8 cellular contexts compared by ENCODE assay signal in genomic region chr2:19358242-19359020, GRCh38. TPM values are rescaled to one million over a fixed set of nuclear protein-coding genes. Genes with fewer than 3 reads are reported as not detected.
DNase-seq lines count a peak whose midpoint lies in the region; ATAC-seq and TF ChIP-seq lines count a peak whose summit lies in the region.

OSR1 (minus strand) TSS chr2:19358623; CDS start chr2:19353805, 4,818 bp downstream.

- 2% methylated on average over 48 of the region's 51 CpGs for WGBS in smooth muscle cell (ENCODE audit: low lambda C conversion rate)

- H3K79me2 ChIP-seq in smooth muscle cell (ENCODE audit: low read depth) = no peaks in the 10 kb centered on the region

- H3K36me3 ChIP-seq in ES-I3 (ENCODE audit: insufficient read depth, low read length) (no peaks in the 10 kb centered on the region), smooth muscle cell (ENCODE audit: low read depth) (no peaks in the 10 kb centered on the region)

- peak within 1 kb of the TSS; percentile 67 for H3K9ac ChIP-seq in ES-I3 (ENCODE audit: low read depth, low read length)
- H3K9ac ChIP-seq in smooth muscle cell (ENCODE audit: low read depth) = no peak within 1 kb of the TSS

- peak within 1 kb of the TSS; percentile 68 for H3K4me3 ChIP-seq in smooth muscle cell

- no peaks in the 10 kb centered on the region for H3F3A ChIP-seq in smooth muscle cell (ENCODE audit: low read depth)

- H3K4me1 ChIP-seq in ES-I3 (ENCODE audit: insufficient read depth, low read length) (peaks cover 17% of the 10 kb centered on the region), smooth muscle cell (ENCODE audit: low read depth) (peaks cover 18% of the 10 kb centered on the region)

- peak within 1 kb of the TSS; percentile 93 for H2AFZ ChIP-seq in smooth muscle cell (ENCODE audit: low read depth)

- H3K4me2 ChIP-seq in smooth muscle cell = peak within 1 kb of the TSS; percentile 95

- no peak within 1 kb of the TSS for H3K27ac ChIP-seq in smooth muscle cell (ENCODE audit: low read depth)

- H3K9me3 ChIP-seq in ES-I3 (ENCODE audit: control insufficient read depth, insufficient read depth, low read length) (no peaks in the 10 kb centered on the region; the same call in 1 of the 2 replicates), smooth muscle cell (replicated peaks; ENCODE audit: low read depth) (no peaks in the 10 kb centered on the region)

- DNase-seq in NCI-H1694 treated with DMSO at 0.1 percent for 48 hours (lab: John Stamatoyannopoulos, UW) = peak; percentile 54
- peak; percentile 58 for DNase-seq in astrocyte of the hippocampus (ENCODE audit: low read depth, low spot score)
- peak; percentile 76 for DNase-seq in iPS-NIHi7 (ENCODE audit: extremely low spot score)
- DNase-seq in smooth muscle cell (lab: John Stamatoyannopoulos, UW; ENCODE audit: unreplicated experiment) = peak; percentile 33
- DNase-seq in NOMO-1 treated with dmso at 0.1 percent for 144 hours (lab: John Stamatoyannopoulos, UW; ENCODE audit: unreplicated experiment) = no peak
- DNase-seq in effector CD4-positive, alpha-beta T cell = no peak

- no peaks in the 10 kb centered on the region for H4K20me1 ChIP-seq in smooth muscle cell (ENCODE audit: low read depth)

- peaks cover 89% of the 10 kb centered on the region for H3K27me3 ChIP-seq in smooth muscle cell (ENCODE audit: low read depth)

- TF ChIP-seq CTCF in smooth muscle cell (IDR thresholded peaks at IDR 0.05; ENCODE audit: borderline replicate concordance, insufficient read depth, poor library complexity, severe bottlenecking) = no peak

- ATAC-seq in HG03095 (IDR thresholded peaks at IDR 0.05; ENCODE audit: unreplicated experiment) = no peak

RNA-seq across cellular contexts. Expression of gene OSR1, which starts in this region (rescaled TPM):
- 0.85 and 3.2 TPM in 2 replicates for total RNA-seq in smooth muscle cell
- polyA plus RNA-seq in smooth muscle cell = 1.4 and 6.3 TPM in 2 replicates

Comparison
In these comparisons a context has a peak if more than half of its experiments do, and no peak if none do; other contexts are left out.
1. DNase-seq: peak in NCI-H1694 treated with DMSO at 0.1 percent for 48 hours (single experiment), astrocyte of the hippocampus (single experiment), iPS-NIHi7 (single experiment) and smooth muscle cell (single experiment); none in NOMO-1 treated with dmso at 0.1 percent for 144 hours (single experiment) and effector CD4-positive, alpha-beta T cell (single experiment).